6 cellular contexts compared by ENCODE assay signal in the genomic region with DNA sequence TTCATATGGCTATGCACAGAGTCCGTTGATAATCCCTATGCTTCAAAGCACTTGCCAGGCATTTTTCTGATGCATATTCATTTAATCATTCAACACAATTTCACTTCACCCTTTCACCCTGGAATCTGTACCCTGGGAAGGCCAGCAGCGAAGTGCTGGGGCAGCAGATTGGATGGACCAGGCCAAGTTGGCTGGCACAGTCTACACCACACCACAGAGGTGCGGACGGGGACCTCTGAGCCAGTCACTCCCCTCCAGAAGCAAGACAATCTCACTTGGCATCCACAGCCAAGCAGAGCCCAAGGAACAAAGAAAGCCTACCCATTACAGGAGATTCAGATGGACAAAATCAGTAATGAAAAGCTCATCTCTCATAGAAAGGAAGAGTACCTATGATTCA.
"Had no signal": no experiment of that assay in that cellular context is flagged by ENCODE, and none has a peak within 500 bp of the region (broad histone marks: within the 10 kb centered on the region; RNA-seq: fewer than 3 reads in every experiment).

No MANE protein-coding gene starts in this region.

- H3K4me3 ChIP-seq: GM23338 had no signal

- H3K4me3 Mint-ChIP-seq: GM23338, H9, IgD-negative memory B cell had no signal

- ATAC-seq: GM23338, HepG2 had no signal

- DNase-seq: H9, HCEC 1CT had no signal

- H3K36me3 Mint-ChIP-seq: IgD-negative memory B cell had no signal

- H3K9me3 Mint-ChIP-seq: GM23338, H9, IgD-negative memory B cell had no signal

- H3K27ac Mint-ChIP-seq: GM23338, IgD-negative memory B cell had no signal

- H3K27ac ChIP-seq: HL-60 had no signal

- H3K27me3 Mint-ChIP-seq: IgD-negative memory B cell had no signal
